In genomic region chr20:47501483-47502270, GRCh38 we compare ENCODE assay signal across 8 cellular contexts. TPM values are rescaled to one million over a fixed set of nuclear protein-coding genes. Genes with fewer than 3 reads are reported as not detected.
DNase-seq lines count a peak whose midpoint lies in the region; ATAC-seq and TF ChIP-seq lines count a peak whose summit lies in the region.

Gene NCOA3 (plus strand): TSS chr20:47501887. CDS start chr20:47622248, 120,361 bp downstream.

- peaks cover 56% of the 10 kb centered on the region for H3K79me2 ChIP-seq in PC-9 (ENCODE audit: low read depth)

- H3K9me3 ChIP-seq in PC-9 (ENCODE audit: insufficient read depth, low read depth) (no peaks in the 10 kb centered on the region), muscle layer of colon (ENCODE audit: low read length) (no peaks in the 10 kb centered on the region)

- H4K20me1 ChIP-seq in PC-9 (ENCODE audit: insufficient read depth), result peaks cover 37% of the 10 kb centered on the region

- intact Hi-C loops in PC-9 (cut with micrococcal nuclease; ENCODE audit: unreplicated experiment), result loop anchor here (1.0 to 5.0 kb wide), 8 partner anchors 8 to 229 kb away; no protein-coding TSS in a partner anchor

- peaks cover 56% of the 10 kb centered on the region for H3K4me1 ChIP-seq in PC-9 (replicated peaks; ENCODE audit: insufficient read depth)
- peaks cover 9% of the 10 kb centered on the region for H3K4me1 ChIP-seq in muscle layer of colon (ENCODE audit: insufficient read depth, low read length)

- POLR2A ChIA-PET in PC-9 (lab: Charles Lee; ENCODE audit: unreplicated experiment), result interaction anchor here (0.5 to 1.6 kb wide), 20 partner anchors 8 to 1037 kb away, joined by 3 to 31 read pairs (median 4); no protein-coding TSS in a partner anchor

- in situ Hi-C loops in KBM-7 (cut with MboI; ENCODE audit: low pct_unique_long_range_greater_than_20kb, low sequenced_read_pairs), result no loop called here

- H3F3A ChIP-seq in PC-9 (ENCODE audit: insufficient read depth, low read depth), result peaks cover 33% of the 10 kb centered on the region

- peak within 1 kb of the TSS; percentile 83 for H3K4me2 ChIP-seq in PC-9

- H3K36me3 ChIP-seq in PC-9 (ENCODE audit: low read depth) (0 out of 2 replicates have a peak, but pooled peaks cover 4% of the 10 kb centered on the region), muscle layer of colon (ENCODE audit: insufficient read depth, low read length) (no peaks in the 10 kb centered on the region)

- peak within 1 kb of the TSS; percentile 70 for H3K9ac ChIP-seq in muscle layer of colon (ENCODE audit: low read length)

- BruUV-seq in PC-9 (replicated peaks; lab: Mats Ljungman, UMichigan), result no TSS peak

- H3K27ac ChIP-seq in PC-9, result peak within 1 kb of the TSS; percentile 90
- H3K27ac ChIP-seq in muscle layer of colon (ENCODE audit: low read depth, low read length), result peak within 1 kb of the TSS; percentile 89

- CTCF ChIA-PET in PC-9 (lab: Charles Lee), result interaction anchor here (0.6 to 1.4 kb wide), 13 partner anchors 8 to 1119 kb away, joined by 3 to 9 read pairs (median 6); no protein-coding TSS in a partner anchor

- no peaks in the 10 kb centered on the region for H3K9me2 ChIP-seq in PC-9 (ENCODE audit: insufficient read depth)

- DNase-seq in DMS153 treated with DMSO at 0.1 percent for 48 hours (lab: John Stamatoyannopoulos, UW; ENCODE audit: unreplicated experiment) (peak; percentile 89), KBM-7 (peak; percentile 97), PC-9 (peak; percentile 90 to 98)
- peak; percentile 91 for DNase-seq in activated T-cell treated with anti-CD3 and anti-CD28 coated beads, Interleukin-2, amount 50 U/mL, for 1 hour
- peak; percentile 80 to 81 for DNase-seq in stimulated activated CD8-positive, alpha-beta memory T cell treated with anti-CD3 and anti-CD28 coated beads, Interleukin-7, amount 100 ng/mL, for 1 hour (ENCODE audit: low read depth in 2 of 2)

- H3K4me3 ChIP-seq in PC-9 (peak within 1 kb of the TSS; percentile 77), muscle layer of colon (ENCODE audit: low read depth in 1 of 2, low read length in 2 of 2) (peak within 1 kb of the TSS; percentile 81 to 87)

- peak; percentile 68 for TF ChIP-seq CTCF in PC-9 (conservative IDR thresholded peaks at IDR 0.05)

- no peaks in the 10 kb centered on the region for H3K27me3 ChIP-seq in PC-9 (ENCODE audit: insufficient read depth, low read depth)
- no peaks in the 10 kb centered on the region for H3K27me3 ChIP-seq in muscle layer of colon (ENCODE audit: control insufficient read depth in 1 of 2, insufficient read depth in 2 of 2, low read length in 2 of 2)

- H2AFZ ChIP-seq in PC-9, result peak within 1 kb of the TSS; percentile 80

- ATAC-seq in GM21529 (IDR thresholded peaks at IDR 0.05; ENCODE audit: unreplicated experiment) (peak; percentile 77), esophagus mucosa (peak; percentile 94)

RNA-seq across cellular contexts. Expression of gene NCOA3, which starts in this region (rescaled TPM):
- total RNA-seq in PC-9 (2021), result 40.3 and 78.0 TPM in 2 replicates
- total RNA-seq in esophagus mucosa, result 29.1 TPM

Comparison
In these comparisons a context has a peak if more than half of its experiments do, and no peak if none do; other contexts are left out.
1. Peak in every context shown above with its lines: DNase-seq, ATAC-seq, H3K4me3 ChIP-seq and H3K27ac ChIP-seq.